In genomic region chr16:28895609-28896008, GRCh38 we compare ENCODE assay signal across 1 cellular context.
TF ChIP-seq lines count a peak whose summit lies in the region.

No MANE protein-coding gene starts in this region.

TF ChIP-seq in HepG2, 621 proteins besides CTCF, POLR2A, EP300 and RAD21 (continues in another document):
- TF ChIP-seq NR2C2 (CRISPR knock-in tag; IDR thresholded peaks at IDR 0.05; ENCODE audit: borderline replicate concordance) (0 out of 2 replicates have a peak, but pooled peaks have one; percentile 38), SALL1 (CRISPR knock-in tag; IDR thresholded peaks at IDR 0.05) (peak; percentile 86), GATAD2A (CRISPR knock-in tag; IDR thresholded peaks at IDR 0.05) (peak; percentile 42; the same call in 1 of the 2 replicates), NR2F6 (IDR thresholded peaks at IDR 0.05) (peak; percentile 79), NR2F6 (CRISPR knock-in tag; IDR thresholded peaks at IDR 0.05) (peak; percentile 87), ZBTB26 (CRISPR knock-in tag; IDR thresholded peaks at IDR 0.05; ENCODE audit: borderline replicate concordance) (no peak), RBAK (CRISPR knock-in tag; IDR thresholded peaks at IDR 0.05) (no peak), NR2F1 (CRISPR knock-in tag; IDR thresholded peaks at IDR 0.05) (peak; percentile 66 to 83; a peak in 3 of 4 replicates), CEBPB (IDR thresholded peaks at IDR 0.05; ENCODE audit: borderline replicate concordance, low read depth, low read length) (peak; percentile 77; the same call in 1 of the 2 replicates), ZNF362 (CRISPR knock-in tag; IDR thresholded peaks at IDR 0.05; ENCODE audit: borderline replicate concordance) (peak; percentile 25; the same call in 1 of the 2 replicates), ZMYM3 (CRISPR knock-in tag; IDR thresholded peaks at IDR 0.05) (peak; percentile 67; the same call in 1 of the 2 replicates), ZNF121 (CRISPR knock-in tag; IDR thresholded peaks at IDR 0.05) (peak; percentile 98), ZNF3 (CRISPR knock-in tag; IDR thresholded peaks at IDR 0.05) (peak; percentile 62; the same call in 1 of the 2 replicates), ZFAT (CRISPR knock-in tag; conservative IDR thresholded peaks at IDR 0.05) (no peak), HDAC2 (CRISPR knock-in tag; IDR thresholded peaks at IDR 0.05) (0 out of 2 replicates have a peak, but pooled peaks have one; percentile 17), ZMYM2 (CRISPR knock-in tag; IDR thresholded peaks at IDR 0.05) (0 out of 2 replicates have a peak, but pooled peaks have one; percentile 27), FOXJ3 (CRISPR knock-in tag; IDR thresholded peaks at IDR 0.05; ENCODE audit: borderline replicate concordance) (peak; percentile 61; the same call in 1 of the 2 replicates), CEBPG (CRISPR knock-in tag; IDR thresholded peaks at IDR 0.05) (peak; percentile 65), EHMT2 (IDR thresholded peaks at IDR 0.05; ENCODE audit: borderline replicate concordance, low read depth, low read length) (no peak), SATB2 (CRISPR knock-in tag; IDR thresholded peaks at IDR 0.05) (no peak), SNAPC4 (CRISPR knock-in tag; IDR thresholded peaks at IDR 0.05) (no peak), GFI1 (CRISPR knock-in tag; IDR thresholded peaks at IDR 0.05; ENCODE audit: borderline replicate concordance) (peak; percentile 63; the same call in 1 of the 2 replicates), SNAPC5 (CRISPR knock-in tag; IDR thresholded peaks at IDR 0.05; ENCODE audit: borderline replicate concordance) (no peak), ZNF574 (CRISPR knock-in tag; IDR thresholded peaks at IDR 0.05) (peak; percentile 57; the same call in 1 of the 2 replicates), MEF2D (CRISPR knock-in tag; IDR thresholded peaks at IDR 0.05) (no peak), ARID5B (CRISPR knock-in tag; IDR thresholded peaks at IDR 0.05) (peak; percentile 29; the same call in 1 of the 2 replicates), ZSCAN31 (CRISPR knock-in tag; IDR thresholded peaks at IDR 0.05; ENCODE audit: low read depth) (no peak), FOXP1 (IDR thresholded peaks at IDR 0.05) (no peak), FOXP1 (CRISPR knock-in tag; IDR thresholded peaks at IDR 0.05) (peak; percentile 31; the same call in 1 of the 2 replicates), RXRB (CRISPR knock-in tag; IDR thresholded peaks at IDR 0.05; ENCODE audit: borderline replicate concordance) (peak; percentile 23; the same call in 1 of the 2 replicates), ZNF253 (CRISPR knock-in tag; IDR thresholded peaks at IDR 0.05; ENCODE audit: borderline replicate concordance) (no peak), RXRA (CRISPR knock-in tag; IDR thresholded peaks at IDR 0.05) (peak; percentile 27; the same call in 1 of the 2 replicates), ARID4A (CRISPR knock-in tag; IDR thresholded peaks at IDR 0.05; ENCODE audit: borderline replicate concordance) (peak; percentile 9; the same call in 1 of the 2 replicates), RARA (CRISPR knock-in tag; IDR thresholded peaks at IDR 0.05) (peak; percentile 62; the same call in 1 of the 2 replicates), ZNF770 (CRISPR knock-in tag; IDR thresholded peaks at IDR 0.05) (peak; percentile 92), GPBP1L1 (CRISPR knock-in tag; IDR thresholded peaks at IDR 0.05) (no peak)
